30 cellular contexts compared by ENCODE assay signal in genomic region chr6:133355922-133356321, GRCh38.
"Had no signal": no experiment of that assay in that cellular context is flagged by ENCODE, and none has a peak within 500 bp of the region (broad histone marks: within the 10 kb centered on the region; RNA-seq: fewer than 3 reads in every experiment).

No MANE protein-coding gene starts in this region.

- H3K27ac Mint-ChIP-seq: naive thymus-derived CD8-positive, alpha-beta T cell; natural killer cell treated with Interleukin-12 subunit alpha and Interleukin-12 subunit beta and Interleukin-15 and Interleukin-18, amount 100 ng/mL, for 72 hours; nephron progenitor cell; stimulated activated memory B cell treated with anti-CD40 and anti-IgM and Interleukin-4, amounts not matched to agents 10 μg/mL and 1 μg/mL and 100 μg/mL, for 72 hours; type B pancreatic cell had no signal

- H3K4me1 ChIP-seq: pancreas, prostate gland, spleen, suprapubic skin, testis, tibial artery, transverse colon, upper lobe of right lung, uterus had no signal

- ATAC-seq: naive thymus-derived CD8-positive, alpha-beta T cell; natural killer cell treated with Interleukin-12 subunit alpha and Interleukin-12 subunit beta and Interleukin-15 and Interleukin-18, amount 100 ng/mL, for 72 hours; pancreas; right cardiac atrium; sciatic nerve; stimulated activated memory B cell treated with anti-CD40 and anti-IgM and Interleukin-4, amounts not matched to agents 10 μg/mL and 1 μg/mL and 100 μg/mL, for 72 hours; stimulated activated naive CD8-positive, alpha-beta T cell treated with anti-CD3 and anti-CD28 coated beads, Interleukin-15, amount 100 ng/mL, for 72 hours; stimulated activated naive CD8-positive, alpha-beta T cell treated with anti-CD3 and anti-CD28 coated beads, Interleukin-15, Interleukin-2, amounts not matched to agents 100 U/mL and 50 U/mL, for 24 hours; upper lobe of right lung had no signal

- H3K4me3 Mint-ChIP-seq: naive thymus-derived CD8-positive, alpha-beta T cell; natural killer cell treated with Interleukin-12 subunit alpha and Interleukin-12 subunit beta and Interleukin-15 and Interleukin-18, amount 100 ng/mL, for 72 hours; nephron progenitor cell; neural crest cell; stimulated activated memory B cell treated with anti-CD40 and anti-IgM and Interleukin-4, amounts not matched to agents 10 μg/mL and 1 μg/mL and 100 μg/mL, for 72 hours; stimulated activated naive CD8-positive, alpha-beta T cell treated with anti-CD3 and anti-CD28 coated beads, Interleukin-15, amount 100 ng/mL, for 72 hours; type B pancreatic cell had no signal

- H3K4me3 ChIP-seq: pancreas, prostate gland, skin epidermis, smooth muscle cell, spleen, suprapubic skin, testis, tibial artery, transverse colon, upper lobe of right lung, uterus had no signal

- DNase-seq: naive thymus-derived CD8-positive, alpha-beta T cell; nephron progenitor cell; nucleus accumbens; pancreas; right cardiac atrium; spleen; stimulated activated CD4-positive, alpha-beta T cell treated with anti-CD3 and anti-CD28 coated beads, Interleukin-12 subunit alpha, Interleukin-12 subunit beta, amount 100 ng/mL, for 4 hours; stimulated activated CD4-positive, alpha-beta T cell treated with anti-CD3 and anti-CD28 coated beads, Interleukin-1b, Interleukin-23, amount 100 ng/mL, for 48 hours; stimulated activated CD4-positive, alpha-beta T cell treated with anti-CD3 and anti-CD28 coated beads, Interleukin-4, amount 100 ng/mL, for 1 hour; stimulated activated CD4-positive, alpha-beta T cell treated with anti-CD3 and anti-CD28 coated beads, Interleukin-4, amount 100 ng/mL, for 4 hours; stimulated activated CD8-positive, alpha-beta memory T cell treated with anti-CD3 and anti-CD28 coated beads, Interleukin-4, amount 100 ng/mL, for 48 hours; stimulated activated naive CD4-positive, alpha-beta T cell; stimulated activated naive CD8-positive, alpha-beta T cell treated with anti-CD3 and anti-CD28 coated beads, Interleukin-15, amount 100 ng/mL, for 72 hours; stimulated activated naive CD8-positive, alpha-beta T cell treated with anti-CD3 and anti-CD28 coated beads, Interleukin-15, Interleukin-2, amounts not matched to agents 100 U/mL and 50 U/mL, for 24 hours; substantia nigra; testis; tibial artery; transverse colon; upper lobe of right lung; uterus had no signal

- H3K27me3 Mint-ChIP-seq: natural killer cell treated with Interleukin-12 subunit alpha and Interleukin-12 subunit beta and Interleukin-15 and Interleukin-18, amount 100 ng/mL, for 72 hours; stimulated activated memory B cell treated with anti-CD40 and anti-IgM and Interleukin-4, amounts not matched to agents 10 μg/mL and 1 μg/mL and 100 μg/mL, for 72 hours; stimulated activated naive CD8-positive, alpha-beta T cell treated with anti-CD3 and anti-CD28 coated beads, Interleukin-15, amount 100 ng/mL, for 72 hours had no signal

- H3K27me3 ChIP-seq: neutrophil, pancreas, spleen, suprapubic skin, testis, tibial artery, transverse colon, upper lobe of right lung, uterus had no signal

- H3K4me2 ChIP-seq: smooth muscle cell had no signal

- H3K27ac ChIP-seq: neutrophil, pancreas, prostate gland, skin epidermis, spleen, suprapubic skin, testis, tibial artery, transverse colon, upper lobe of right lung, uterus had no signal

- H3K9me3 ChIP-seq: neutrophil, pancreas, prostate gland, spleen, suprapubic skin, testis, tibial artery, transverse colon, upper lobe of right lung, uterus had no signal

- H3K9me3 Mint-ChIP-seq: neural crest cell; stimulated activated memory B cell treated with anti-CD40 and anti-IgM and Interleukin-4, amounts not matched to agents 10 μg/mL and 1 μg/mL and 100 μg/mL, for 72 hours; stimulated activated naive CD8-positive, alpha-beta T cell treated with anti-CD3 and anti-CD28 coated beads, Interleukin-15, amount 100 ng/mL, for 72 hours; type B pancreatic cell had no signal

- H3K36me3 ChIP-seq: neutrophil, pancreas, prostate gland, spleen, suprapubic skin, tibial artery, transverse colon, upper lobe of right lung, uterus had no signal

- H3K36me3 Mint-ChIP-seq: naive thymus-derived CD8-positive, alpha-beta T cell; natural killer cell treated with Interleukin-12 subunit alpha and Interleukin-12 subunit beta and Interleukin-15 and Interleukin-18, amount 100 ng/mL, for 72 hours; stimulated activated memory B cell treated with anti-CD40 and anti-IgM and Interleukin-4, amounts not matched to agents 10 μg/mL and 1 μg/mL and 100 μg/mL, for 72 hours; type B pancreatic cell had no signal

- H3K4me1 Mint-ChIP-seq: naive thymus-derived CD8-positive, alpha-beta T cell; stimulated activated memory B cell treated with anti-CD40 and anti-IgM and Interleukin-4, amounts not matched to agents 10 μg/mL and 1 μg/mL and 100 μg/mL, for 72 hours; stimulated activated naive CD8-positive, alpha-beta T cell treated with anti-CD3 and anti-CD28 coated beads, Interleukin-15, amount 100 ng/mL, for 72 hours had no signal
